In the genomic region with DNA sequence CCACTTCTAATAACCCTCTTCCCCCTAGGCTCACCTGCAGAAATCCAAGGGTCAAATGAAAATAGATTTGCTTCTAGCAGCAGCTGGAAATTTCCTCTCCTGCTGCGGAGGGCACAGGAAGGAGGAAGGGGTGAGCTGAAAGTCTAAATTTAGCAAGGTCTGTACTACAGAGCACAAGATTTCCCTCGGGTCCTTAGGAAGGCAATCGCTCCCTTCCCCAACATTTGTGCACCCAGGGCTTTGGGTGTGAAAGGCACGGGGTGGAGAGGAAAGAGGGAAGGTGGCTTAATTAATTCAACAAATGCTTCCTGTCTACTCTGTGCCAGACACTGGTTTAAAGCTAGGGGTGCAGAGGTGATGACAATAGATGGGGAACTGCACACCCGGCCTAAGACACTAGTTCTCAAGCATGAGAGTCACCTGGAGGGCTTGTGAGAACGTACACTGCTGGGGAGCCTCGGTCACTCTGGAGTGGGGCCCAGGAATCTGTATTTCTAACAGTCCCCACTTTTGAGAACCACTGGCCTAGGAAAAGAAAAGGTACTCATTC, we compare ENCODE assay signal across 16 cellular contexts.
DNase-seq lines count a peak whose midpoint lies in the region; ATAC-seq and TF ChIP-seq lines count a peak whose summit lies in the region.
"Had no signal": no experiment of that assay in that cellular context is flagged by ENCODE, and none has a peak within 500 bp of the region (broad histone marks: within the 10 kb centered on the region; RNA-seq: fewer than 3 reads in every experiment).

No MANE protein-coding gene starts in this region.

- H3K36me3 Mint-ChIP-seq in activated CD4-positive, alpha-beta T cell treated with anti-CD3 and anti-CD28 coated beads, Interleukin-2, amount 10 ng/mL, durations not matched to agents 24 days and 14 days (ENCODE audit: low read depth): no peaks in the 10 kb centered on the region
- H3K36me3 Mint-ChIP-seq: activated naive CD4-positive, alpha-beta T cell treated with anti-CD3 and anti-CD28 coated beads, Interleukin-2, amount 10 ng/mL, durations not matched to agents 7 days and 5 days; immature natural killer cell; naive thymus-derived CD4-positive, alpha-beta T cell had no signal

- no peaks in the 10 kb centered on the region for H3K79me2 ChIP-seq in OCI-LY7 (ENCODE audit: insufficient read depth, low read depth, low read length)
- no peaks in the 10 kb centered on the region for H3K79me2 ChIP-seq in smooth muscle cell (ENCODE audit: low read depth)

- H3K27me3 ChIP-seq in esophagus muscularis mucosa (no peaks in the 10 kb centered on the region), muscle layer of duodenum (ENCODE audit: low read depth, low read length) (no peaks in the 10 kb centered on the region), subcutaneous abdominal adipose tissue (ENCODE audit: control insufficient read depth in 5 of 5, insufficient read depth in 4 of 5, low read length in 5 of 5) (no peaks in the 10 kb centered on the region), smooth muscle cell (ENCODE audit: low read depth) (no peaks in the 10 kb centered on the region)
- H3K27me3 ChIP-seq: BE2C had no signal

- H3K4me1 ChIP-seq in OCI-LY7 (ENCODE audit: insufficient read depth, low read length, poor library complexity, severe bottlenecking) (peaks cover 11% of the 10 kb centered on the region), esophagus muscularis mucosa (peaks cover 15 to 48% (median 38%) of the 10 kb centered on the region in 4 donors), muscle layer of duodenum (ENCODE audit: control insufficient read depth in 1 of 2, insufficient read depth in 2 of 2, low read length in 2 of 2) (peaks cover 6 to 26% of the 10 kb centered on the region in 2 donors), subcutaneous abdominal adipose tissue (ENCODE audit: control insufficient read depth in 5 of 5, insufficient read depth in 5 of 5, low read length in 5 of 5) (peaks cover 0 to 32% (median 28%) of the 10 kb centered on the region in 5 donors), smooth muscle cell (ENCODE audit: low read depth) (no peaks in the 10 kb centered on the region)
- H3K4me1 ChIP-seq: BE2C had no signal

- ATAC-seq in GM18502 (IDR thresholded peaks at IDR 0.05; ENCODE audit: poor library complexity, unreplicated experiment): no peak
- ATAC-seq: naive thymus-derived CD4-positive, alpha-beta T cell had no signal

- no TSS peak for BruUV-seq in OCI-LY7 (replicated peaks; lab: Mats Ljungman, UMichigan)

- no peaks in the 10 kb centered on the region for H3K9me3 Mint-ChIP-seq in activated CD4-positive, alpha-beta T cell treated with anti-CD3 and anti-CD28 coated beads, Interleukin-2, amount 10 ng/mL, durations not matched to agents 24 days and 14 days
- H3K9me3 Mint-ChIP-seq: activated naive CD4-positive, alpha-beta T cell treated with anti-CD3 and anti-CD28 coated beads, Interleukin-2, amount 10 ng/mL, durations not matched to agents 7 days and 5 days; immature natural killer cell; naive thymus-derived CD4-positive, alpha-beta T cell had no signal

- H3K36me3 ChIP-seq in OCI-LY7 (ENCODE audit: insufficient read depth, low read length): 0 out of 2 replicates have a peak, but pooled peaks cover 10% of the 10 kb centered on the region
- H3K36me3 ChIP-seq in esophagus muscularis mucosa: no peaks in the 10 kb centered on the region
- no peaks in the 10 kb centered on the region for H3K36me3 ChIP-seq in muscle layer of duodenum (ENCODE audit: control insufficient read depth in 1 of 2, insufficient read depth in 2 of 2, low read length in 2 of 2)
- peaks cover 0 to 3% (median 0%) of the 10 kb centered on the region in 5 donors for H3K36me3 ChIP-seq in subcutaneous abdominal adipose tissue (ENCODE audit: control insufficient read depth in 5 of 5, insufficient read depth in 5 of 5, low read length in 5 of 5)
- H3K36me3 ChIP-seq in smooth muscle cell (ENCODE audit: low read depth): peaks cover 4% of the 10 kb centered on the region
- H3K36me3 ChIP-seq: BE2C had no signal

- no peak overlapping the region for H3K27ac Mint-ChIP-seq in activated CD4-positive, alpha-beta T cell treated with anti-CD3 and anti-CD28 coated beads, Interleukin-2, amount 10 ng/mL, durations not matched to agents 24 days and 14 days
- H3K27ac Mint-ChIP-seq: activated naive CD4-positive, alpha-beta T cell treated with anti-CD3 and anti-CD28 coated beads, Interleukin-2, amount 10 ng/mL, durations not matched to agents 7 days and 5 days; immature natural killer cell; naive thymus-derived CD4-positive, alpha-beta T cell had no signal

- H3K4me1 Mint-ChIP-seq in activated CD4-positive, alpha-beta T cell treated with anti-CD3 and anti-CD28 coated beads, Interleukin-2, amount 10 ng/mL, durations not matched to agents 24 days and 14 days: no peaks in the 10 kb centered on the region
- H3K4me1 Mint-ChIP-seq: activated naive CD4-positive, alpha-beta T cell treated with anti-CD3 and anti-CD28 coated beads, Interleukin-2, amount 10 ng/mL, durations not matched to agents 7 days and 5 days; immature natural killer cell; naive thymus-derived CD4-positive, alpha-beta T cell had no signal

- H3K27ac ChIP-seq in OCI-LY7 (ENCODE audit: low read depth, low read length, poor library complexity, severe bottlenecking) (no peak overlapping the region), esophagus muscularis mucosa (replicated peaks in 1 of 4) (peak overlapping the region; percentile 61 to 67 (median 62)), muscle layer of duodenum (ENCODE audit: low read length) (peak overlapping the region; percentile 4), subcutaneous abdominal adipose tissue (ENCODE audit: low read depth, low read length) (peak overlapping the region; percentile 65), smooth muscle cell (ENCODE audit: low read depth) (no peak overlapping the region)
- H3K27ac ChIP-seq: GM23248, KMS-11 had no signal

- H3K4me3 ChIP-seq in OCI-LY7 (ENCODE audit: low read depth, low read length, poor library complexity, severe bottlenecking): no peak overlapping the region
- H3K4me3 ChIP-seq in esophagus muscularis mucosa: no peak overlapping the region
- H3K4me3 ChIP-seq in muscle layer of duodenum (ENCODE audit: low read depth in 1 of 2, low read length in 2 of 2): no peak overlapping the region
- peak overlapping the region in 2 of 5 donors; percentile 2 to 10 for H3K4me3 ChIP-seq in subcutaneous abdominal adipose tissue (ENCODE audit: low read depth in 1 of 5, low read length in 5 of 5)
- no peak overlapping the region for H3K4me3 ChIP-seq in smooth muscle cell
- H3K4me3 ChIP-seq: GM23248 had no signal

- H2AFZ ChIP-seq in OCI-LY7 (ENCODE audit: low read length) (no peak overlapping the region), smooth muscle cell (ENCODE audit: low read depth) (no peak overlapping the region)
- H2AFZ ChIP-seq: GM23248 had no signal

- H3K4me3 Mint-ChIP-seq in activated CD4-positive, alpha-beta T cell treated with anti-CD3 and anti-CD28 coated beads, Interleukin-2, amount 10 ng/mL, durations not matched to agents 24 days and 14 days: no peak overlapping the region
- H3K4me3 Mint-ChIP-seq: activated naive CD4-positive, alpha-beta T cell treated with anti-CD3 and anti-CD28 coated beads, Interleukin-2, amount 10 ng/mL, durations not matched to agents 7 days and 5 days; immature natural killer cell; naive thymus-derived CD4-positive, alpha-beta T cell had no signal

- H3F3A ChIP-seq in smooth muscle cell (ENCODE audit: low read depth): no peaks in the 10 kb centered on the region

- CTCF ChIA-PET in OCI-LY7 (lab: Charles Lee; ENCODE audit: unreplicated experiment): no interaction called here

- H4K20me1 ChIP-seq in OCI-LY7 (ENCODE audit: insufficient read depth, low read length) (no peaks in the 10 kb centered on the region), smooth muscle cell (ENCODE audit: low read depth) (peaks cover 15% of the 10 kb centered on the region)

- POLR2A ChIA-PET in OCI-LY7 (lab: Charles Lee): interaction anchor here (0.6 kb wide), 1 partner anchor 421 kb away, joined by 3 read pairs; no protein-coding TSS in a partner anchor

- peaks cover 3% of the 10 kb centered on the region for H3K27me3 Mint-ChIP-seq in activated CD4-positive, alpha-beta T cell treated with anti-CD3 and anti-CD28 coated beads, Interleukin-2, amount 10 ng/mL, durations not matched to agents 24 days and 14 days
- H3K27me3 Mint-ChIP-seq: activated naive CD4-positive, alpha-beta T cell treated with anti-CD3 and anti-CD28 coated beads, Interleukin-2, amount 10 ng/mL, durations not matched to agents 7 days and 5 days had no signal

- TF ChIP-seq POLR2A in esophagus muscularis mucosa (IDR thresholded peaks at IDR 0.05; ENCODE audit: low read depth): no peak

- TF ChIP-seq EP300 in esophagus muscularis mucosa (IDR thresholded peaks at IDR 0.05): no peak

- TF ChIP-seq CTCF in OCI-LY7 (conservative IDR thresholded peaks at IDR 0.05; ENCODE audit: low read length) (no peak), esophagus muscularis mucosa (IDR thresholded peaks at IDR 0.05) (no peak), smooth muscle cell (IDR thresholded peaks at IDR 0.05; ENCODE audit: borderline replicate concordance, insufficient read depth, poor library complexity, severe bottlenecking) (no peak)

- peak; percentile 22 for DNase-seq in OCI-LY7 (ENCODE audit: low spot score)
- DNase-seq in esophagus muscularis mucosa (ENCODE audit: extremely low spot score): peak; percentile 62
- DNase-seq in activated CD4-positive, alpha-beta T cell treated with anti-CD3 and anti-CD28 coated beads, Interleukin-2, amount 10 ng/mL, durations not matched to agents 24 days and 14 days: no peak
- no peak for DNase-seq in DMS53 treated with DMSO at 0.1 percent for 48 hours (lab: John Stamatoyannopoulos, UW; ENCODE audit: unreplicated experiment)
- DNase-seq in smooth muscle cell (lab: John Stamatoyannopoulos, UW; ENCODE audit: unreplicated experiment): no peak
- DNase-seq: activated naive CD4-positive, alpha-beta T cell treated with anti-CD3 and anti-CD28 coated beads, Interleukin-2, amount 10 ng/mL, durations not matched to agents 7 days and 5 days; BE2C; EL; GM23248; immature natural killer cell; naive thymus-derived CD4-positive, alpha-beta T cell; NCI-H1694 treated with DMSO at 0.1 percent for 48 hours had no signal

- 54% methylated on average over 7 of the region's 7 CpGs for WGBS in esophagus muscularis mucosa
- WGBS in smooth muscle cell (ENCODE audit: low lambda C conversion rate): 91% methylated on average over 7 of the region's 7 CpGs

- H3K4me2 ChIP-seq in OCI-LY7 (ENCODE audit: low read length) (no peak overlapping the region; the same call in 1 of the 2 replicates), smooth muscle cell (no peak overlapping the region)
- H3K4me2 ChIP-seq: KMS-11 had no signal

- H3K9me3 ChIP-seq in OCI-LY7 (ENCODE audit: low read length) (no peaks in the 10 kb centered on the region), esophagus muscularis mucosa (no peaks in the 10 kb centered on the region), muscle layer of duodenum (ENCODE audit: control insufficient read depth in 1 of 2, low read length in 2 of 2) (no peaks in the 10 kb centered on the region), subcutaneous abdominal adipose tissue (ENCODE audit: control insufficient read depth in 5 of 5, low read length in 5 of 5) (no peaks in the 10 kb centered on the region), smooth muscle cell (replicated peaks; ENCODE audit: low read depth) (no peaks in the 10 kb centered on the region)
- H3K9me3 ChIP-seq: BE2C had no signal

- intact Hi-C loops in OCI-LY7 (cut with micrococcal nuclease; ENCODE audit: unreplicated experiment) (no loop called here), esophagus muscularis mucosa (cut with DNase I) (no loop called here)
- intact Hi-C loops in activated CD4-positive, alpha-beta T cell treated with anti-CD3 and anti-CD28 coated beads, Interleukin-2, amount 10 ng/mL, durations not matched to agents 24 days and 14 days (cut with micrococcal nuclease): no loop called here

- no peaks in the 10 kb centered on the region for H3K9me2 ChIP-seq in OCI-LY7 (ENCODE audit: insufficient read depth, low read length)

- peak overlapping the region in 3 of 5 donors; percentile 16 to 50 (median 39) for H3K9ac ChIP-seq in subcutaneous abdominal adipose tissue (ENCODE audit: low read length in 5 of 5)
- no peak overlapping the region for H3K9ac ChIP-seq in smooth muscle cell (ENCODE audit: low read depth)
- H3K9ac ChIP-seq: GM23248, KMS-11 had no signal

Comparison
In these comparisons a context has a peak if more than half of its experiments do, and no peak if none do; other contexts are left out.
1. DNase-seq: peak in OCI-LY7 (single experiment) and esophagus muscularis mucosa (single experiment); none in activated CD4-positive, alpha-beta T cell treated with anti-CD3 and anti-CD28 coated beads, Interleukin-2, amount 10 ng/mL, durations not matched to agents 24 days and 14 days (single experiment), DMS53 treated with DMSO at 0.1 percent for 48 hours (single experiment) and smooth muscle cell (single experiment).
2. H3K27ac ChIP-seq: peak in esophagus muscularis mucosa (4 of 4), muscle layer of duodenum (single experiment) and subcutaneous abdominal adipose tissue (single experiment); none in OCI-LY7 (single experiment) and smooth muscle cell (single experiment).